Comparison of ENCODE assay signal across 1 cellular context in the genomic region with DNA sequence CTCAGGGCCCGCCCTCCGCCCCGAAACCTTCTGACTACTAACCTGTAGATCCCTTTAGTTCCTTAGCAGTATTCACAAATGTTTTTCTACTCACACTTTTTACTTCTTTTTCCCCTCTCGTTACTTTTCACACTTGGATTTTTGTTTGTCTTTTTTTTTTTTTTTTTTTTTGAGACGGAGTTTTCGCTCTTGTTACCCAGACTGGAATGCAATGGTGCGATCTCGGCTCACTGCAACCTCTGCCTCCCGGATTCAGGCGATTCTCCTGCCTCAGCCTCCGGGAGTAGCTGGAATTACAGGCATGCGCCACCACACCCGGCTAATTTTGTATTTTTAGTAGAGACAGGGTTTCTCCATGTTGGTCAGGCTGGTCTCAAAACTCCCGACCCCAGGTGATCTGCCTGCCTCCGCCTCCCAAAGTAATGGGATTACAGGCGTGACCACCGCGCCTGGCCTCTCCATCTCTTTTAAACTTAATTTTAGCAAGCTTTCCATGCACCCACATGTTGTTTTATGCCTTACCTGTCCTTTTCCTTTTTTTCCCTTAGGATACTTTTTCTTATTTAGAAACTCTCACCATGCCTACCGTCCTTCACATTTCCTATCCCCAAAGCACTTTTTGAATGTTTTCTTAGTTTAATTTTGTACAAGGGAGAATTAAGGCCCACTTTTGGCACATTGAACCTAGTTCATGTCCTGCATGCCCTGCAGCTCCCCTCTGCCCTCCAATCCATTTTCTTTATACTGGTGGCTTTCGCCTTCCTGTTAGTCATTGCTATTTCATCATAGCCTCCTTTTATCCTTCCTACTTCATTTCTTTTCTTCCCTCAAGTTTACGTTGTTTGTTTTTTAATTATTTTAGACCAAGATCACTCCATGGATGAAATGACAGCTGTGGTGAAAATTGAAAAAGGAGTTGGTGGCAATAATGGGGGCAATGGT.
A peak's percentile ranks its signal among the peaks of the same experiment; 100 is the strongest.
TF ChIP-seq lines count a peak whose summit lies in the region.

No MANE protein-coding gene starts in this region.

TF ChIP-seq in K562, 482 proteins besides CTCF, POLR2A, EP300 and RAD21 (continued from another document):
- TF ChIP-seq, protein P1, sequence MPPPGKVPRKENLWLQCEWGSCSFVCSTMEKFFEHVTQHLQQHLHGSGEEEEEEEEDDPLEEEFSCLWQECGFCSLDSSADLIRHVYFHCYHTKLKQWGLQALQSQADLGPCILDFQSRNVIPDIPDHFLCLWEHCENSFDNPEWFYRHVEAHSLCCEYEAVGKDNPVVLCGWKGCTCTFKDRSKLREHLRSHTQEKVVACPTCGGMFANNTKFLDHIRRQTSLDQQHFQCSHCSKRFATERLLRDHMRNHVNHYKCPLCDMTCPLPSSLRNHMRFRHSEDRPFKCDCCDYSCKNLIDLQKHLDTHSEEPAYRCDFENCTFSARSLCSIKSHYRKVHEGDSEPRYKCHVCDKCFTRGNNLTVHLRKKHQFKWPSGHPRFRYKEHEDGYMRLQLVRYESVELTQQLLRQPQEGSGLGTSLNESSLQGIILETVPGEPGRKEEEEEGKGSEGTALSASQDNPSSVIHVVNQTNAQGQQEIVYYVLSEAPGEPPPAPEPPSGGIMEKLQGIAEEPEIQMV (tag; conservative IDR thresholded peaks at IDR 0.05; ENCODE audit: low read depth), result no peak
- TF ChIP-seq HLTF (IDR thresholded peaks at IDR 0.05) (peak; percentile 76; the same call in 1 of the 2 replicates), ZNF444 (CRISPR knock-in tag; IDR thresholded peaks at IDR 0.05) (no peak), ZNF384 (IDR thresholded peaks at IDR 0.05; ENCODE audit: low read depth, low read length) (peak; percentile 21; the same call in 1 of the 2 replicates), LARP7 (IDR thresholded peaks at IDR 0.05) (peak; percentile 85; the same call in 1 of the 2 replicates), CEBPG (CRISPR knock-in tag; IDR thresholded peaks at IDR 0.05) (no peak), CEBPG (tag; conservative IDR thresholded peaks at IDR 0.05 in 1 of 2, IDR thresholded peaks at IDR 0.05 in 1 of 2) (peak in 1 of 2 experiments; percentile 79; a peak in 2 of 4 replicates), SMARCA4 (IDR thresholded peaks at IDR 0.05) (peak; percentile 62; the same call in 1 of the 2 replicates), U2AF1 (optimal IDR thresholded peaks at IDR 0.05; ENCODE audit: low read depth, low read length) (no peak), DPF2 (IDR thresholded peaks at IDR 0.05) (peak; percentile 50), MCM7 (IDR thresholded peaks at IDR 0.05) (0 out of 4 replicates have a peak, but pooled peaks of 1 of the 2 experiments have one; percentile 68), KLF10 (CRISPR knock-in tag; IDR thresholded peaks at IDR 0.05) (no peak), NR2C1 (IDR thresholded peaks at IDR 0.05) (0 out of 2 replicates have a peak, but pooled peaks have one; percentile 15), NR2C1 (tag; IDR thresholded peaks at IDR 0.05) (no peak), CEBPB (tag; IDR thresholded peaks at IDR 0.05) (peak; percentile 77), ASH1L (IDR thresholded peaks at IDR 0.05; ENCODE audit: borderline replicate concordance, low read depth, partially characterized antibody) (peak; percentile 47), FOXM1 (IDR thresholded peaks at IDR 0.05; ENCODE audit: low read depth) (0 out of 2 replicates have a peak, but pooled peaks have one; percentile 22), FOXM1 (CRISPR knock-in tag; IDR thresholded peaks at IDR 0.05; ENCODE audit: low read depth) (no peak), HDAC2 (IDR thresholded peaks at IDR 0.05) (0 out of 2 replicates have a peak, but pooled peaks have one; percentile 45), FOSL1 (tag; conservative IDR thresholded peaks at IDR 0.05) (0 out of 2 replicates have a peak, but pooled peaks have one; percentile 25), ZNF165 (CRISPR knock-in tag; IDR thresholded peaks at IDR 0.05; ENCODE audit: borderline replicate concordance) (no peak), TRIM28 (IDR thresholded peaks at IDR 0.05) (peak; percentile 47; the same call in 1 of the 2 replicates), TEAD2 (tag; IDR thresholded peaks at IDR 0.05) (no peak), LEF1 (IDR thresholded peaks at IDR 0.05) (peak; percentile 18; the same call in 1 of the 2 replicates), ELF1 (tag; IDR thresholded peaks at IDR 0.05) (0 out of 2 replicates have a peak, but pooled peaks have one; percentile 7), SIX5 (IDR thresholded peaks at IDR 0.05; ENCODE audit: borderline replicate concordance in 1 of 2, insufficient read depth in 1 of 2, low read depth in 1 of 2, low read length in 2 of 2) (0 out of 4 replicates have a peak, but pooled peaks of 1 of the 2 experiments have one; percentile 1), MTA2 (IDR thresholded peaks at IDR 0.05; ENCODE audit: low read depth) (0 out of 2 replicates have a peak, but pooled peaks have one; percentile 13), SIN3A (IDR thresholded peaks at IDR 0.05; ENCODE audit: borderline replicate concordance in 2 of 2, control insufficient read depth in 1 of 2, low read depth in 2 of 2, low read length in 2 of 2) (no peak), SNIP1 (IDR thresholded peaks at IDR 0.05; ENCODE audit: low read depth) (0 out of 2 replicates have a peak, but pooled peaks have one; percentile 22), ARHGAP35 (IDR thresholded peaks at IDR 0.05; ENCODE audit: partially characterized antibody) (peak; percentile 44), HDAC1 (IDR thresholded peaks at IDR 0.05) (peak in 1 of 2 experiments; percentile 36; a peak in 1 of 4 replicates), SMARCA5 (IDR thresholded peaks at IDR 0.05) (peak; percentile 48; the same call in 1 of the 2 replicates), EP400 (IDR thresholded peaks at IDR 0.05) (0 out of 2 replicates have a peak, but pooled peaks have one; percentile 19), ZKSCAN8 (CRISPR knock-in tag; IDR thresholded peaks at IDR 0.05) (no peak)
- TF ChIP-seq, protein P2, sequence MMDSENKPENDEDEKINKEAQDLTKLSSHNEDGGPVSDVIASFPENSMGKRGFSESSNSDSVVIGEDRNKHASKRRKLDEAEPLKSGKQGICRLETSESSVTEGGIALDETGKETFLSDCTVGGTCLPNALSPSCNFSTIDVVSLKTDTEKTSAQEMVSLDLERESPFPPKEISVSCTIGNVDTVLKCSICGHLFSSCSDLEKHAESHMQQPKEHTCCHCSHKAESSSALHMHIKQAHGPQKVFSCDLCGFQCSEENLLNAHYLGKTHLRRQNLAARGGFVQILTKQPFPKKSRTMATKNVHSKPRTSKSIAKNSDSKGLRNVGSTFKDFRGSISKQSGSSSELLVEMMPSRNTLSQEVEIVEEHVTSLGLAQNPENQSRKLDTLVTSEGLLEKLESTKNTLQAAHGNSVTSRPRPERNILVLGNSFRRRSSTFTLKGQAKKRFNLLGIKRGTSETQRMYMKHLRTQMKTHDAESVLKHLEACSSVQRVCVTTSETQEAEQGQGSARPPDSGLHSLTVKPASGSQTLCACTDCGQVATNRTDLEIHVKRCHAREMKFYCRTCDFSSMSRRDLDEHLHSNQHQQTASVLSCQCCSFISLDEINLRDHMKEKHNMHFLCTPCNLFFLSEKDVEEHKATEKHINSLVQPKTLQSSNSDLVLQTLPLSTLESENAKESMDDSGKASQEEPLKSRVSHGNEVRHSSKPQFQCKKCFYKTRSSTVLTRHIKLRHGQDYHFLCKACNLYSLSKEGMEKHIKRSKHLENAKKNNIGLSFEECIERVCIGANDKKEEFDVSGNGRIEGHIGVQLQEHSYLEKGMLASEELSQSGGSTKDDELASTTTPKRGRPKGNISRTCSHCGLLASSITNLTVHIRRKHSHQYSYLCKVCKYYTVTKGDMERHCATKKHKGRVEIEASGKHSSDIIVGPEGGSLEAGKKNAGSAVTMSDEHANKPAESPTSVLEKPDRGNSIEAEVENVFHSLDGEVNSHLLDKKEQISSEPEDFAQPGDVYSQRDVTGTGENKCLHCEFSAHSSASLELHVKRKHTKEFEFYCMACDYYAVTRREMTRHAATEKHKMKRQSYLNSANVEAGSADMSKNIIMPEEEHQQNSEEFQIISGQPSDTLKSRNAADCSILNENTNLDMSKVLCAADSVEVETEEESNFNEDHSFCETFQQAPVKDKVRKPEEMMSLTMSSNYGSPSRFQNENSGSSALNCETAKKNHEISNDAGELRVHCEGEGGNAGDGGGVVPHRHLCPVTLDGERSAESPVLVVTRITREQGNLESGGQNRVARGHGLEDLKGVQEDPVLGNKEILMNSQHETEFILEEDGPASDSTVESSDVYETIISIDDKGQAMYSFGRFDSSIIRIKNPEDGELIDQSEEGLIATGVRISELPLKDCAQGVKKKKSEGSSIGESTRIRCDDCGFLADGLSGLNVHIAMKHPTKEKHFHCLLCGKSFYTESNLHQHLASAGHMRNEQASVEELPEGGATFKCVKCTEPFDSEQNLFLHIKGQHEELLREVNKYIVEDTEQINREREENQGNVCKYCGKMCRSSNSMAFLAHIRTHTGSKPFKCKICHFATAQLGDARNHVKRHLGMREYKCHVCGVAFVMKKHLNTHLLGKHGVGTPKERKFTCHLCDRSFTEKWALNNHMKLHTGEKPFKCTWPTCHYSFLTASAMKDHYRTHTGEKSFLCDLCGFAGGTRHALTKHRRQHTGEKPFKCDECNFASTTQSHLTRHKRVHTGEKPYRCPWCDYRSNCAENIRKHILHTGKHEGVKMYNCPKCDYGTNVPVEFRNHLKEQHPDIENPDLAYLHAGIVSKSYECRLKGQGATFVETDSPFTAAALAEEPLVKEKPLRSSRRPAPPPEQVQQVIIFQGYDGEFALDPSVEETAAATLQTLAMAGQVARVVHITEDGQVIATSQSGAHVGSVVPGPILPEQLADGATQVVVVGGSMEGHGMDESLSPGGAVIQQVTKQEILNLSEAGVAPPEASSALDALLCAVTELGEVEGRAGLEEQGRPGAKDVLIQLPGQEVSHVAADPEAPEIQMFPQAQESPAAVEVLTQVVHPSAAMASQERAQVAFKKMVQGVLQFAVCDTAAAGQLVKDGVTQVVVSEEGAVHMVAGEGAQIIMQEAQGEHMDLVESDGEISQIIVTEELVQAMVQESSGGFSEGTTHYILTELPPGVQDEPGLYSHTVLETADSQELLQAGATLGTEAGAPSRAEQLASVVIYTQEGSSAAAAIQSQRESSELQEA (IDR thresholded peaks at IDR 0.05; ENCODE audit: low read depth), result 0 out of 2 replicates have a peak, but pooled peaks have one; percentile 35
- TF ChIP-seq, protein P3, sequence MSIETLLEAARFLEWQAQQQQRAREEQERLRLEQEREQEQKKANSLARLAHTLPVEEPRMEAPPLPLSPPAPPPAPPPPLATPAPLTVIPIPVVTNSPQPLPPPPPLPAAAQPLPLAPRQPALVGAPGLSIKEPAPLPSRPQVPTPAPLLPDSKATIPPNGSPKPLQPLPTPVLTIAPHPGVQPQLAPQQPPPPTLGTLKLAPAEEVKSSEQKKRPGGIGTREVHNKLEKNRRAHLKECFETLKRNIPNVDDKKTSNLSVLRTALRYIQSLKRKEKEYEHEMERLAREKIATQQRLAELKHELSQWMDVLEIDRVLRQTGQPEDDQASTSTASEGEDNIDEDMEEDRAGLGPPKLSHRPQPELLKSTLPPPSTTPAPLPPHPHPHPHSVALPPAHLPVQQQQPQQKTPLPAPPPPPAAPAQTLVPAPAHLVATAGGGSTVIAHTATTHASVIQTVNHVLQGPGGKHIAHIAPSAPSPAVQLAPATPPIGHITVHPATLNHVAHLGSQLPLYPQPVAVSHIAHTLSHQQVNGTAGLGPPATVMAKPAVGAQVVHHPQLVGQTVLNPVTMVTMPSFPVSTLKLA (conservative IDR thresholded peaks at IDR 0.05), result 0 out of 4 replicates have a peak, but pooled peaks of 1 of the 2 experiments have one; percentile 16
- TF ChIP-seq, protein P4, sequence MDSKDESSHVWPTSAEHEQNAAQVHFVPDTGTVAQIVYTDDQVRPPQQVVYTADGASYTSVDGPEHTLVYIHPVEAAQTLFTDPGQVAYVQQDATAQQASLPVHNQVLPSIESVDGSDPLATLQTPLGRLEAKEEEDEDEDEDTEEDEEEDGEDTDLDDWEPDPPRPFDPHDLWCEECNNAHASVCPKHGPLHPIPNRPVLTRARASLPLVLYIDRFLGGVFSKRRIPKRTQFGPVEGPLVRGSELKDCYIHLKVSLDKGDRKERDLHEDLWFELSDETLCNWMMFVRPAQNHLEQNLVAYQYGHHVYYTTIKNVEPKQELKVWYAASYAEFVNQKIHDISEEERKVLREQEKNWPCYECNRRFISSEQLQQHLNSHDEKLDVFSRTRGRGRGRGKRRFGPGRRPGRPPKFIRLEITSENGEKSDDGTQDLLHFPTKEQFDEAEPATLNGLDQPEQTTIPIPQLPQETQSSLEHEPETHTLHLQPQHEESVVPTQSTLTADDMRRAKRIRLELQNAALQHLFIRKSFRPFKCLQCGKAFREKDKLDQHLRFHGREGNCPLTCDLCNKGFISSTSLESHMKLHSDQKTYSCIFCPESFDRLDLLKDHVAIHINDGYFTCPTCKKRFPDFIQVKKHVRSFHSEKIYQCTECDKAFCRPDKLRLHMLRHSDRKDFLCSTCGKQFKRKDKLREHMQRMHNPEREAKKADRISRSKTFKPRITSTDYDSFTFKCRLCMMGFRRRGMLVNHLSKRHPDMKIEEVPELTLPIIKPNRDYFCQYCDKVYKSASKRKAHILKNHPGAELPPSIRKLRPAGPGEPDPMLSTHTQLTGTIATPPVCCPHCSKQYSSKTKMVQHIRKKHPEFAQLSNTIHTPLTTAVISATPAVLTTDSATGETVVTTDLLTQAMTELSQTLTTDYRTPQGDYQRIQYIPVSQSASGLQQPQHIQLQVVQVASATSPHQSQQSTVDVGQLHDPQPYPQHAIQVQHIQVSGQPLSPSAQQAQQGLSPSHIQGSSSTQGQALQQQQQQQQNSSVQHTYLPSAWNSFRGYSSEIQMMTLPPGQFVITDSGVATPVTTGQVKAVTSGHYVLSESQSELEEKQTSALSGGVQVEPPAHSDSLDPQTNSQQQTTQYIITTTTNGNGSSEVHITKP (IDR thresholded peaks at IDR 0.05; ENCODE audit: partially characterized antibody), result peak; percentile 47
- TF ChIP-seq, protein P5, sequence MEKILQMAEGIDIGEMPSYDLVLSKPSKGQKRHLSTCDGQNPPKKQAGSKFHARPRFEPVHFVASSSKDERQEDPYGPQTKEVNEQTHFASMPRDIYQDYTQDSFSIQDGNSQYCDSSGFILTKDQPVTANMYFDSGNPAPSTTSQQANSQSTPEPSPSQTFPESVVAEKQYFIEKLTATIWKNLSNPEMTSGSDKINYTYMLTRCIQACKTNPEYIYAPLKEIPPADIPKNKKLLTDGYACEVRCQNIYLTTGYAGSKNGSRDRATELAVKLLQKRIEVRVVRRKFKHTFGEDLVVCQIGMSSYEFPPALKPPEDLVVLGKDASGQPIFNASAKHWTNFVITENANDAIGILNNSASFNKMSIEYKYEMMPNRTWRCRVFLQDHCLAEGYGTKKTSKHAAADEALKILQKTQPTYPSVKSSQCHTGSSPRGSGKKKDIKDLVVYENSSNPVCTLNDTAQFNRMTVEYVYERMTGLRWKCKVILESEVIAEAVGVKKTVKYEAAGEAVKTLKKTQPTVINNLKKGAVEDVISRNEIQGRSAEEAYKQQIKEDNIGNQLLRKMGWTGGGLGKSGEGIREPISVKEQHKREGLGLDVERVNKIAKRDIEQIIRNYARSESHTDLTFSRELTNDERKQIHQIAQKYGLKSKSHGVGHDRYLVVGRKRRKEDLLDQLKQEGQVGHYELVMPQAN (IDR thresholded peaks at IDR 0.05; ENCODE audit: borderline replicate concordance), result peak; percentile 66
